In genomic region chr5:147508711-147509040, GRCh38 we compare ENCODE assay signal across 10 cellular contexts. TPM values are rescaled to one million over a fixed set of nuclear protein-coding genes. Genes with fewer than 3 reads are reported as not detected.
A peak's percentile ranks its signal among the peaks of the same experiment; 100 is the strongest.
DNase-seq lines count a peak whose midpoint lies in the region; ATAC-seq, FAIRE-seq and TF ChIP-seq lines count a peak whose summit lies in the region.
"Had no signal": no experiment of that assay in that cellular context is flagged by ENCODE, and none has a peak within 500 bp of the region (broad histone marks: within the 10 kb centered on the region; RNA-seq: fewer than 3 reads in every experiment).

No MANE protein-coding gene starts in this region.

- H3K4me1 ChIP-seq in stomach smooth muscle (ENCODE audit: control insufficient read depth, insufficient read depth, low read length) (peaks cover 21% of the 10 kb centered on the region), MM.1S (ENCODE audit: low read length) (no peaks in the 10 kb centered on the region)

- H4K20me1 ChIP-seq in MM.1S (ENCODE audit: insufficient read depth, low read length), result no peaks in the 10 kb centered on the region

- no peak for TF ChIP-seq CTCF in cardiac fibroblast (IDR thresholded peaks at IDR 0.05; ENCODE audit: low read depth, low read length)
- no peak for TF ChIP-seq CTCF in lower leg skin (IDR thresholded peaks at IDR 0.05)
- TF ChIP-seq CTCF in GM13976 (IDR thresholded peaks at IDR 0.05; ENCODE audit: borderline replicate concordance, control extremely low read depth, extremely low read depth, insufficient read depth, missing control alignments), result no peak
- no peak for TF ChIP-seq CTCF in MM.1S (IDR thresholded peaks at IDR 0.05; ENCODE audit: low read length)

- no peak overlapping the region for H3K4me2 ChIP-seq in MM.1S (ENCODE audit: low read depth, low read length)

- H3K9me3 ChIP-seq in MG63 (peaks cover 2% of the 10 kb centered on the region; the same call in 1 of the 2 replicates), stomach smooth muscle (ENCODE audit: control insufficient read depth in 2 of 2, low read length in 2 of 2) (no peaks in the 10 kb centered on the region), MM.1S (replicated peaks; ENCODE audit: insufficient read depth, low read length) (no peaks in the 10 kb centered on the region)

- no peak for FAIRE-seq in GM19239 (lab: Jason Lieb, UNC)
- FAIRE-seq: urothelium cell line had no signal

- in situ Hi-C loops in GM13976 (cut with MboI; ENCODE audit: low sequenced_read_pairs, unreplicated experiment), result no loop called here

- no peaks in the 10 kb centered on the region for H3F3A ChIP-seq in MM.1S (ENCODE audit: insufficient read depth, low read length)

- no peak for ATAC-seq in GM18498 (IDR thresholded peaks at IDR 0.05; ENCODE audit: unreplicated experiment)

- H3K4me3 ChIP-seq in MG63 (peak overlapping the region; percentile 77), cardiac fibroblast (replicated peaks in 1 of 2; ENCODE audit: low read depth in 2 of 2, low read length in 2 of 2) (peak overlapping the region; percentile 79 to 87), lower leg skin (ENCODE audit: low read depth, poor library complexity, severe bottlenecking) (peak overlapping the region; percentile 44), stomach smooth muscle (ENCODE audit: low read length in 2 of 2) (peak overlapping the region; percentile 92 to 98), MM.1S (ENCODE audit: low read length) (no peak overlapping the region)

- peaks cover 10% of the 10 kb centered on the region for H3K36me3 ChIP-seq in MG63
- peaks cover 0 to 2% of the 10 kb centered on the region in 2 donors for H3K36me3 ChIP-seq in stomach smooth muscle (ENCODE audit: control insufficient read depth in 2 of 2, insufficient read depth in 2 of 2, low read length in 2 of 2)
- H3K36me3 ChIP-seq in MM.1S (replicated peaks; ENCODE audit: insufficient read depth, low read length), result no peaks in the 10 kb centered on the region

- H3K9me2 ChIP-seq in MM.1S (replicated peaks; ENCODE audit: insufficient read depth, low read length), result no peaks in the 10 kb centered on the region

- DNase-seq in MG63, result no peak
- no peak for DNase-seq in cardiac fibroblast (ENCODE audit: low read depth in 2 of 2)
- no peak for DNase-seq in lower leg skin (ENCODE audit: low spot score in 2 of 2)
- DNase-seq in GM13976 (ENCODE audit: low spot score), result no peak
- no peak for DNase-seq in MM.1S
- no peak for DNase-seq in GM19239 (ENCODE audit: insufficient read length, low spot score)
- DNase-seq: NCI-H1436 treated with DMSO at 0.1 percent for 48 hours had no signal

- 12 to 14% methylated on average over 7 of the region's 7 CpGs for WGBS in lower leg skin, 2 donors

- H3K27ac ChIP-seq in stomach smooth muscle (ENCODE audit: low read length) (peak overlapping the region; percentile 82), MM.1S (ENCODE audit: low read length) (no peak overlapping the region)

- H3K27me3 ChIP-seq in MG63 (no peaks in the 10 kb centered on the region), stomach smooth muscle (ENCODE audit: control insufficient read depth in 1 of 2, insufficient read depth in 2 of 2, low read length in 2 of 2) (no peaks in the 10 kb centered on the region), MM.1S (replicated peaks; ENCODE audit: insufficient read depth, low read length) (no peaks in the 10 kb centered on the region)

- H2AFZ ChIP-seq in MM.1S (ENCODE audit: low read length), result no peak overlapping the region

- H3K9ac ChIP-seq in stomach smooth muscle (ENCODE audit: low read length in 2 of 2) (peak overlapping the region; percentile 85 to 89), MM.1S (ENCODE audit: low read length) (no peak overlapping the region)

- intact Hi-C loops in lower leg skin (cut with DNase I; ENCODE audit: low total_unique reads), result no loop called here

- no peaks in the 10 kb centered on the region for H3K79me2 ChIP-seq in MM.1S (ENCODE audit: low read length)

- TF ChIP-seq POLR2A in lower leg skin (IDR thresholded peaks at IDR 0.05), result no peak

RNA-seq across cellular contexts. Expression of gene DPYSL3, which starts 1.2 kb away (rescaled TPM):
- total RNA-seq in MG63 (2014; rRNA removed; shearing (Covaris generic); ENCODE audit: low replicate concordance), result 84.1 and 90.7 TPM in 2 replicates
- 10 to 100 TPM in 2 of 4 donors, 1 to 10 TPM in 2; 7.1 to 32.2 (median 11.0) TPM for total RNA-seq in lower leg skin
